In the genomic region with DNA sequence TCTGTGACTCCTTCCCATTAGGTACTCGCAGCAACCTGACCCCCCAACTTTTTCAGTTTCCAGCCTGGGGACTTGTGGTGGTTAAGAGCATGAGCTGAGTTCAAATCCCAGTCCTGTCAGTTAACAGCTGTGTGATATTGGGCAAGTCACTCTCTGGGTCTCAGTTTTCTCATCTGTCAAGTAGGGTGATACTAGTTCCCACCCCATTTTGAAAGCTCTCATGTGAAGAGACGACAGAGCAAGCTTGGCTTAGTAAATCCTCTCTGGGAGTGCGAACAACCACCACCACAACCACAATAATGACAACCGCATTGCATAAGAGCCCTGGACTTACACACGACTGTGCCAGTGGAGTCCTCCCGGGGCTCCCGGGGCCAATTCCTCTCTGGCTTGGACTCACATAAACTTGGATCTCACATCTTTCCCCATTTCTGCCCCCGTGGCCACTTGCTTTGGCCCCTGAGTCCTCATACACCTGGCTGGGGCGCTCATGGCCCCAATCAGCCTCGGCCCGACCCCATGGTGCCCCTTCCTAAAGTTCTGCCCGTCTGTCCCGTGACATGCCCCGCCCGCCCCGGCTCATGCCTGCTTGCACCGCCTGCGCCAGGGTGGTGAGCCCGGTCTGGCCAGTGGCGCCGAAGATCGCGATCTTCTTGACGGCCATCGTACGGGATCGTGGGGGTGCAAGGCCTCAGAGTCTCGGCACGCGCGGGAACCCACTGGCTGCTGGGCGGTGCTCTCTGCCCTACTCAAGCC, we compare ENCODE assay signal across 1 cellular context.
TF ChIP-seq lines count a peak whose summit lies in the region.

A gene (minus strand): TSS at position 721 of the 756 bp plus-strand sequence. CDS start 57 bp downstream, at position 664.

TF ChIP-seq in K562, 482 proteins besides CTCF, POLR2A, EP300 and RAD21 (continued from another document and continues in another):
- TF ChIP-seq, protein P1, sequence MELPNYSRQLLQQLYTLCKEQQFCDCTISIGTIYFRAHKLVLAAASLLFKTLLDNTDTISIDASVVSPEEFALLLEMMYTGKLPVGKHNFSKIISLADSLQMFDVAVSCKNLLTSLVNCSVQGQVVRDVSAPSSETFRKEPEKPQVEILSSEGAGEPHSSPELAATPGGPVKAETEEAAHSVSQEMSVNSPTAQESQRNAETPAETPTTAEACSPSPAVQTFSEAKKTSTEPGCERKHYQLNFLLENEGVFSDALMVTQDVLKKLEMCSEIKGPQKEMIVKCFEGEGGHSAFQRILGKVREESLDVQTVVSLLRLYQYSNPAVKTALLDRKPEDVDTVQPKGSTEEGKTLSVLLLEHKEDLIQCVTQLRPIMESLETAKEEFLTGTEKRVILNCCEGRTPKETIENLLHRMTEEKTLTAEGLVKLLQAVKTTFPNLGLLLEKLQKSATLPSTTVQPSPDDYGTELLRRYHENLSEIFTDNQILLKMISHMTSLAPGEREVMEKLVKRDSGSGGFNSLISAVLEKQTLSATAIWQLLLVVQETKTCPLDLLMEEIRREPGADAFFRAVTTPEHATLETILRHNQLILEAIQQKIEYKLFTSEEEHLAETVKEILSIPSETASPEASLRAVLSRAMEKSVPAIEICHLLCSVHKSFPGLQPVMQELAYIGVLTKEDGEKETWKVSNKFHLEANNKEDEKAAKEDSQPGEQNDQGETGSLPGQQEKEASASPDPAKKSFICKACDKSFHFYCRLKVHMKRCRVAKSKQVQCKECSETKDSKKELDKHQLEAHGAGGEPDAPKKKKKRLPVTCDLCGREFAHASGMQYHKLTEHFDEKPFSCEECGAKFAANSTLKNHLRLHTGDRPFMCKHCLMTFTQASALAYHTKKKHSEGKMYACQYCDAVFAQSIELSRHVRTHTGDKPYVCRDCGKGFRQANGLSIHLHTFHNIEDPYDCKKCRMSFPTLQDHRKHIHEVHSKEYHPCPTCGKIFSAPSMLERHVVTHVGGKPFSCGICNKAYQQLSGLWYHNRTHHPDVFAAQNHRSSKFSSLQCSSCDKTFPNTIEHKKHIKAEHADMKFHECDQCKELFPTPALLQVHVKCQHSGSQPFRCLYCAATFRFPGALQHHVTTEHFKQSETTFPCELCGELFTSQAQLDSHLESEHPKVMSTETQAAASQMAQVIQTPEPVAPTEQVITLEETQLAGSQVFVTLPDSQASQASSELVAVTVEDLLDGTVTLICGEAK (IDR thresholded peaks at IDR 0.05): peak; percentile 42; the same call in 1 of the 2 replicates
- TF ChIP-seq, protein P1 (CRISPR knock-in tag; IDR thresholded peaks at IDR 0.05): no peak
- TF ChIP-seq MXI1 (IDR thresholded peaks at IDR 0.05; ENCODE audit: low read depth, low read length): 0 out of 2 replicates have a peak, but pooled peaks have one; percentile 15
- peak; percentile 56; the same call in 1 of the 2 replicates for TF ChIP-seq TGIF2 (CRISPR knock-in tag; IDR thresholded peaks at IDR 0.05)
- TF ChIP-seq ZNF444 (CRISPR knock-in tag; IDR thresholded peaks at IDR 0.05): no peak
- TF ChIP-seq POLR2AphosphoS2 (IDR thresholded peaks at IDR 0.05; ENCODE audit: low read length): peak; percentile 79; the same call in 1 of the 2 replicates
- no peak for TF ChIP-seq PTRF (tag; IDR thresholded peaks at IDR 0.05)
- peak; percentile 97 for TF ChIP-seq BHLHE40 (IDR thresholded peaks at IDR 0.05; ENCODE audit: low read length)
- peak; percentile 44; the same call in 1 of the 2 replicates for TF ChIP-seq ETV5 (CRISPR knock-in tag; IDR thresholded peaks at IDR 0.05; ENCODE audit: low read depth)
- TF ChIP-seq EZH2 (IDR thresholded peaks at IDR 0.05; ENCODE audit: borderline replicate concordance, low read depth, low read length): no peak
- peak; percentile 15; the same call in 1 of the 2 replicates for TF ChIP-seq NCOA1 (IDR thresholded peaks at IDR 0.05; ENCODE audit: low read depth)
- peak; percentile 87 for TF ChIP-seq DACH1 (IDR thresholded peaks at IDR 0.05; ENCODE audit: partially characterized antibody)
- TF ChIP-seq E2F3 (CRISPR knock-in tag; IDR thresholded peaks at IDR 0.05): peak; percentile 61; the same call in 1 of the 2 replicates
- TF ChIP-seq, protein P2, sequence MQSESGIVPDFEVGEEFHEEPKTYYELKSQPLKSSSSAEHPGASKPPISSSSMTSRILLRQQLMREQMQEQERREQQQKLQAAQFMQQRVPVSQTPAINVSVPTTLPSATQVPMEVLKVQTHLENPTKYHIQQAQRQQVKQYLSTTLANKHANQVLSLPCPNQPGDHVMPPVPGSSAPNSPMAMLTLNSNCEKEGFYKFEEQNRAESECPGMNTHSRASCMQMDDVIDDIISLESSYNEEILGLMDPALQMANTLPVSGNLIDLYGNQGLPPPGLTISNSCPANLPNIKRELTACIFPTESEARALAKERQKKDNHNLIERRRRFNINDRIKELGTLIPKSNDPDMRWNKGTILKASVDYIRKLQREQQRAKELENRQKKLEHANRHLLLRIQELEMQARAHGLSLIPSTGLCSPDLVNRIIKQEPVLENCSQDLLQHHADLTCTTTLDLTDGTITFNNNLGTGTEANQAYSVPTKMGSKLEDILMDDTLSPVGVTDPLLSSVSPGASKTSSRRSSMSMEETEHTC (IDR thresholded peaks at IDR 0.05): 0 out of 2 replicates have a peak, but pooled peaks have one; percentile 12
- TF ChIP-seq, protein P3, sequence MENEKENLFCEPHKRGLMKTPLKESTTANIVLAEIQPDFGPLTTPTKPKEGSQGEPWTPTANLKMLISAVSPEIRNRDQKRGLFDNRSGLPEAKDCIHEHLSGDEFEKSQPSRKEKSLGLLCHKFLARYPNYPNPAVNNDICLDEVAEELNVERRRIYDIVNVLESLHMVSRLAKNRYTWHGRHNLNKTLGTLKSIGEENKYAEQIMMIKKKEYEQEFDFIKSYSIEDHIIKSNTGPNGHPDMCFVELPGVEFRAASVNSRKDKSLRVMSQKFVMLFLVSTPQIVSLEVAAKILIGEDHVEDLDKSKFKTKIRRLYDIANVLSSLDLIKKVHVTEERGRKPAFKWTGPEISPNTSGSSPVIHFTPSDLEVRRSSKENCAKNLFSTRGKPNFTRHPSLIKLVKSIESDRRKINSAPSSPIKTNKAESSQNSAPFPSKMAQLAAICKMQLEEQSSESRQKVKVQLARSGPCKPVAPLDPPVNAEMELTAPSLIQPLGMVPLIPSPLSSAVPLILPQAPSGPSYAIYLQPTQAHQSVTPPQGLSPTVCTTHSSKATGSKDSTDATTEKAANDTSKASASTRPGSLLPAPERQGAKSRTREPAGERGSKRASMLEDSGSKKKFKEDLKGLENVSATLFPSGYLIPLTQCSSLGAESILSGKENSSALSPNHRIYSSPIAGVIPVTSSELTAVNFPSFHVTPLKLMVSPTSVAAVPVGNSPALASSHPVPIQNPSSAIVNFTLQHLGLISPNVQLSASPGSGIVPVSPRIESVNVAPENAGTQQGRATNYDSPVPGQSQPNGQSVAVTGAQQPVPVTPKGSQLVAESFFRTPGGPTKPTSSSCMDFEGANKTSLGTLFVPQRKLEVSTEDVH (IDR thresholded peaks at IDR 0.05; ENCODE audit: low read depth, partially characterized antibody): no peak
- TF ChIP-seq, protein P4, sequence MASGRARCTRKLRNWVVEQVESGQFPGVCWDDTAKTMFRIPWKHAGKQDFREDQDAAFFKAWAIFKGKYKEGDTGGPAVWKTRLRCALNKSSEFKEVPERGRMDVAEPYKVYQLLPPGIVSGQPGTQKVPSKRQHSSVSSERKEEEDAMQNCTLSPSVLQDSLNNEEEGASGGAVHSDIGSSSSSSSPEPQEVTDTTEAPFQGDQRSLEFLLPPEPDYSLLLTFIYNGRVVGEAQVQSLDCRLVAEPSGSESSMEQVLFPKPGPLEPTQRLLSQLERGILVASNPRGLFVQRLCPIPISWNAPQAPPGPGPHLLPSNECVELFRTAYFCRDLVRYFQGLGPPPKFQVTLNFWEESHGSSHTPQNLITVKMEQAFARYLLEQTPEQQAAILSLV (tag; IDR thresholded peaks at IDR 0.05): 0 out of 2 replicates have a peak, but pooled peaks have one; percentile 28
- TF ChIP-seq, protein P5, sequence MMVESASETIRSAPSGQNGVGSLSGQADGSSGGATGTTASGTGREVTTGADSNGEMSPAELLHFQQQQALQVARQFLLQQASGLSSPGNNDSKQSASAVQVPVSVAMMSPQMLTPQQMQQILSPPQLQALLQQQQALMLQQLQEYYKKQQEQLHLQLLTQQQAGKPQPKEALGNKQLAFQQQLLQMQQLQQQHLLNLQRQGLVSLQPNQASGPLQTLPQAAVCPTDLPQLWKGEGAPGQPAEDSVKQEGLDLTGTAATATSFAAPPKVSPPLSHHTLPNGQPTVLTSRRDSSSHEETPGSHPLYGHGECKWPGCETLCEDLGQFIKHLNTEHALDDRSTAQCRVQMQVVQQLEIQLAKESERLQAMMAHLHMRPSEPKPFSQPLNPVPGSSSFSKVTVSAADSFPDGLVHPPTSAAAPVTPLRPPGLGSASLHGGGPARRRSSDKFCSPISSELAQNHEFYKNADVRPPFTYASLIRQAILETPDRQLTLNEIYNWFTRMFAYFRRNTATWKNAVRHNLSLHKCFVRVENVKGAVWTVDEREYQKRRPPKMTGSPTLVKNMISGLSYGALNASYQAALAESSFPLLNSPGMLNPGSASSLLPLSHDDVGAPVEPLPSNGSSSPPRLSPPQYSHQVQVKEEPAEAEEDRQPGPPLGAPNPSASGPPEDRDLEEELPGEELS (CRISPR knock-in tag; IDR thresholded peaks at IDR 0.05; ENCODE audit: borderline replicate concordance): 0 out of 2 replicates have a peak, but pooled peaks have one; percentile 66
- TF ChIP-seq RAD51 (IDR thresholded peaks at IDR 0.05; ENCODE audit: borderline replicate concordance, low read depth): no peak
- no peak for TF ChIP-seq ZNF586 (CRISPR knock-in tag; conservative IDR thresholded peaks at IDR 0.05)
- TF ChIP-seq, protein P6, sequence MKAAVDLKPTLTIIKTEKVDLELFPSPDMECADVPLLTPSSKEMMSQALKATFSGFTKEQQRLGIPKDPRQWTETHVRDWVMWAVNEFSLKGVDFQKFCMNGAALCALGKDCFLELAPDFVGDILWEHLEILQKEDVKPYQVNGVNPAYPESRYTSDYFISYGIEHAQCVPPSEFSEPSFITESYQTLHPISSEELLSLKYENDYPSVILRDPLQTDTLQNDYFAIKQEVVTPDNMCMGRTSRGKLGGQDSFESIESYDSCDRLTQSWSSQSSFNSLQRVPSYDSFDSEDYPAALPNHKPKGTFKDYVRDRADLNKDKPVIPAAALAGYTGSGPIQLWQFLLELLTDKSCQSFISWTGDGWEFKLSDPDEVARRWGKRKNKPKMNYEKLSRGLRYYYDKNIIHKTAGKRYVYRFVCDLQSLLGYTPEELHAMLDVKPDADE (conservative IDR thresholded peaks at IDR 0.05; ENCODE audit: control insufficient read depth, low read depth, low read length): 0 out of 2 replicates have a peak, but pooled peaks have one; percentile 51
- TF ChIP-seq KDM5B (IDR thresholded peaks at IDR 0.05; ENCODE audit: insufficient replicate concordance, low read depth, low read length): peak; percentile 85
- TF ChIP-seq, protein P7, sequence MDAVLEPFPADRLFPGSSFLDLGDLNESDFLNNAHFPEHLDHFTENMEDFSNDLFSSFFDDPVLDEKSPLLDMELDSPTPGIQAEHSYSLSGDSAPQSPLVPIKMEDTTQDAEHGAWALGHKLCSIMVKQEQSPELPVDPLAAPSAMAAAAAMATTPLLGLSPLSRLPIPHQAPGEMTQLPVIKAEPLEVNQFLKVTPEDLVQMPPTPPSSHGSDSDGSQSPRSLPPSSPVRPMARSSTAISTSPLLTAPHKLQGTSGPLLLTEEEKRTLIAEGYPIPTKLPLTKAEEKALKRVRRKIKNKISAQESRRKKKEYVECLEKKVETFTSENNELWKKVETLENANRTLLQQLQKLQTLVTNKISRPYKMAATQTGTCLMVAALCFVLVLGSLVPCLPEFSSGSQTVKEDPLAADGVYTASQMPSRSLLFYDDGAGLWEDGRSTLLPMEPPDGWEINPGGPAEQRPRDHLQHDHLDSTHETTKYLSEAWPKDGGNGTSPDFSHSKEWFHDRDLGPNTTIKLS (IDR thresholded peaks at IDR 0.05; ENCODE audit: borderline replicate concordance, low read depth): 0 out of 2 replicates have a peak, but pooled peaks have one; percentile 19
- TF ChIP-seq RBM25 (IDR thresholded peaks at IDR 0.05; ENCODE audit: low read depth, low read length, severe bottlenecking): peak; percentile 99
- no peak for TF ChIP-seq FUS (optimal IDR thresholded peaks at IDR 0.05; ENCODE audit: low read depth, low read length)
- TF ChIP-seq NR4A1 (CRISPR knock-in tag; IDR thresholded peaks at IDR 0.05): peak; percentile 81; the same call in 1 of the 2 replicates
- TF ChIP-seq NR4A1 (tag; IDR thresholded peaks at IDR 0.05): no peak
- TF ChIP-seq SIRT6 (IDR thresholded peaks at IDR 0.05; ENCODE audit: low read depth, low read length): no peak
- TF ChIP-seq, protein P8, sequence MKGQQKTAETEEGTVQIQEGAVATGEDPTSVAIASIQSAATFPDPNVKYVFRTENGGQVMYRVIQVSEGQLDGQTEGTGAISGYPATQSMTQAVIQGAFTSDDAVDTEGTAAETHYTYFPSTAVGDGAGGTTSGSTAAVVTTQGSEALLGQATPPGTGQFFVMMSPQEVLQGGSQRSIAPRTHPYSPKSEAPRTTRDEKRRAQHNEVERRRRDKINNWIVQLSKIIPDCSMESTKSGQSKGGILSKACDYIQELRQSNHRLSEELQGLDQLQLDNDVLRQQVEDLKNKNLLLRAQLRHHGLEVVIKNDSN (CRISPR knock-in tag; IDR thresholded peaks at IDR 0.05): peak; percentile 51
- TF ChIP-seq WHSC1 (IDR thresholded peaks at IDR 0.05; ENCODE audit: low read length): no peak
- TF ChIP-seq ZNF561 (CRISPR knock-in tag; conservative IDR thresholded peaks at IDR 0.05): 0 out of 2 replicates have a peak, but pooled peaks have one; percentile 16
- TF ChIP-seq MTA1 (IDR thresholded peaks at IDR 0.05; ENCODE audit: borderline replicate concordance): peak; percentile 22; the same call in 1 of the 2 replicates
- 0 out of 2 replicates have a peak, but pooled peaks have one; percentile 2 for TF ChIP-seq ZNF384 (IDR thresholded peaks at IDR 0.05; ENCODE audit: low read depth, low read length)
- TF ChIP-seq ARID1B (IDR thresholded peaks at IDR 0.05): no peak
- TF ChIP-seq ZNF121 (CRISPR knock-in tag; conservative IDR thresholded peaks at IDR 0.05): peak; percentile 55; the same call in 1 of the 2 replicates
- peak; percentile 92 for TF ChIP-seq SUPT5H (IDR thresholded peaks at IDR 0.05)
